1 cellular context compared by ENCODE assay signal in genomic region chr17:55437165-55437605, GRCh38.
A peak's percentile ranks its signal among the peaks of the same experiment; 100 is the strongest.
TF ChIP-seq lines count a peak whose summit lies in the region.

No MANE protein-coding gene starts in this region.

TF ChIP-seq in GM12878, 131 proteins besides CTCF, POLR2A, EP300 and RAD21 (continued from another document and continues in another):
- TF ChIP-seq TAF1 (IDR thresholded peaks at IDR 0.05; ENCODE audit: borderline replicate concordance, low read depth, low read length) (no peak), TARDBP (IDR thresholded peaks at IDR 0.05; ENCODE audit: borderline replicate concordance) (no peak), RAD51 (IDR thresholded peaks at IDR 0.05) (peak; percentile 72), ZNF217 (IDR thresholded peaks at IDR 0.05) (no peak), BHLHE40 (IDR thresholded peaks at IDR 0.05; ENCODE audit: borderline replicate concordance in 1 of 2, low read depth in 2 of 2, low read length in 1 of 2) (peak; percentile 75 to 77), ZBTB4 (CRISPR knock-in tag; IDR thresholded peaks at IDR 0.05) (no peak), YY1 (IDR thresholded peaks at IDR 0.05; ENCODE audit: low read depth, low read length) (no peak), IRF4 (IDR thresholded peaks at IDR 0.05; ENCODE audit: low read depth, low read length) (peak; percentile 44; the same call in 1 of the 2 replicates), EED (IDR thresholded peaks at IDR 0.05; ENCODE audit: low read depth) (peak; percentile 93), PML (IDR thresholded peaks at IDR 0.05; ENCODE audit: low read length) (no peak), NRF1 (conservative IDR thresholded peaks at IDR 0.05; ENCODE audit: low read depth, low read length) (no peak), BCLAF1 (IDR thresholded peaks at IDR 0.05) (no peak), YBX1 (IDR thresholded peaks at IDR 0.05) (no peak), BACH1 (IDR thresholded peaks at IDR 0.05; ENCODE audit: borderline replicate concordance) (no peak), STAT1 (conservative IDR thresholded peaks at IDR 0.05) (no peak), RUNX3 (IDR thresholded peaks at IDR 0.05; ENCODE audit: low read length) (peak; percentile 78), SKIL (IDR thresholded peaks at IDR 0.05; ENCODE audit: low read depth, poor library complexity, severe bottlenecking) (peak; percentile 58), POLR2AphosphoS5 (IDR thresholded peaks at IDR 0.05; ENCODE audit: low read length) (peak; percentile 57; the same call in 1 of the 2 replicates), SREBF2 (IDR thresholded peaks at IDR 0.05; ENCODE audit: low read length) (no peak), ELK1 (IDR thresholded peaks at IDR 0.05; ENCODE audit: low read depth, low read length) (peak; percentile 24; the same call in 1 of the 2 replicates), ATF7 (IDR thresholded peaks at IDR 0.05; ENCODE audit: low read depth) (peak; percentile 48), NR2C1 (IDR thresholded peaks at IDR 0.05) (no peak), HDGF (IDR thresholded peaks at IDR 0.05) (no peak), ZBTB40 (IDR thresholded peaks at IDR 0.05; ENCODE audit: borderline replicate concordance) (no peak), FOS (IDR thresholded peaks at IDR 0.05; ENCODE audit: borderline replicate concordance, extremely low read depth, insufficient read length) (no peak), HDAC6 (IDR thresholded peaks at IDR 0.05; ENCODE audit: unreplicated experiment) (no peak), E4F1 (IDR thresholded peaks at IDR 0.05; ENCODE audit: borderline replicate concordance, partially characterized antibody) (no peak), CEBPB (IDR thresholded peaks at IDR 0.05; ENCODE audit: borderline replicate concordance in 1 of 2, low read depth in 2 of 2, low read length in 2 of 2) (peak in 1 of 2 experiments; percentile 32; a peak in 1 of 4 replicates), USF1 (IDR thresholded peaks at IDR 0.05; ENCODE audit: borderline replicate concordance, extremely low read length, insufficient read depth, low read depth, low read length) (no peak), HDAC2 (IDR thresholded peaks at IDR 0.05) (no peak), CBX3 (IDR thresholded peaks at IDR 0.05; ENCODE audit: borderline replicate concordance, low read depth) (no peak), CEBPZ (IDR thresholded peaks at IDR 0.05; ENCODE audit: low read depth, low read length) (no peak), IKZF1 (conservative IDR thresholded peaks at IDR 0.05) (peak; percentile 90), RFX5 (IDR thresholded peaks at IDR 0.05; ENCODE audit: low read depth, low read length) (no peak), USF2 (IDR thresholded peaks at IDR 0.05; ENCODE audit: borderline replicate concordance, low read depth, low read length) (no peak), SRF (IDR thresholded peaks at IDR 0.05; ENCODE audit: low read depth in 2 of 2, low read length in 2 of 2) (no peak), JUND (IDR thresholded peaks at IDR 0.05; ENCODE audit: low read depth, low read length) (no peak), ZNF207 (IDR thresholded peaks at IDR 0.05; ENCODE audit: borderline replicate concordance) (no peak)
